Comparison of ENCODE assay signal across 8 cellular contexts in the genomic region with DNA sequence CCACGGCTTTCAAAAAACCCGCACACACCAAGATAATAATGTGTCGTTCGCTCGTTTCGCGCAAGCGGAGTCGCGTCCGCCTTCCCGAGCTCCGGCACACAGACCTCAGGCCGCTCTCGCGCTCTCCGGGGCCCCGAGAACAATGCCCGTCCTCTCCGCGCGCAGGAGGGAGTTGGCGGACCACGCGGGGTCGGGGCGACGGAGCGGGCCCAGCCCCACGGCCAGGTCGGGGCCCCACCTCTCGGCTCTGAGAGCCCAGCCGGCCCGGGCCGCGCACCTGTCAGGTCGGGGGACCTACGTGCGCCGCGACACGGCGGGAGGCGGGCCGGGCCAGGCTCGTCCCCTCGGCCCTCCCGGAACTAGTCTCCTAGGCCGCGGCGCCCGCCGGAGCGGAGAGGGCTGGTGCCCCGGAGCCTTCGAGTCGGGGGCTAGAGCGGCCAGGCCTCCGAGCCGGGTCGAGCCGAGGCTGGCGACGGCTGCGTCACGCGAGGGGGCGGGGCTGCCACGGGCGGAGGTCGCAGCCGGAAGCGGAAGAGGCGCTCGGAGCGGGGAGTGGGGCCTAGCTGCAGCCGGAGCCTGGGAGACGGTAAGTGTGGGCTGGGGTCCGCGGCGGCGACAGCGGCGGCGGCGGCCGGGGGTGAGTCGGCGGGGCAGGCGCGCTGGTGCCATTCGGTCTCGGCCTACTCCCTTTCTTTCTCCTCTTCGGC. TPM values are rescaled to one million over a fixed set of nuclear protein-coding genes. Genes with fewer than 3 reads are reported as not detected.
DNase-seq lines count a peak whose midpoint lies in the region; ATAC-seq and TF ChIP-seq lines count a peak whose summit lies in the region.

A gene (plus strand): TSS at position 524 of the 707 bp plus-strand sequence. CDS start 3,361 bp downstream, outside the sequence.

- H3K27me3 Mint-ChIP-seq in IgD-negative memory B cell, result no peaks in the 10 kb centered on the region

- H3K27ac Mint-ChIP-seq in IgD-negative memory B cell, result peak within 1 kb of the TSS; percentile 98 to 99 (median 99)

- peak within 1 kb of the TSS; percentile 93 to 98 (median 96) for H3K4me3 Mint-ChIP-seq in IgD-negative memory B cell

- H3K9me3 ChIP-seq in mucosa of descending colon, result no peaks in the 10 kb centered on the region

- H3K36me3 ChIP-seq in mucosa of descending colon (ENCODE audit: low read depth), result peaks cover 16% of the 10 kb centered on the region

- DNase-seq in DMS 273 (lab: John Stamatoyannopoulos, UW; ENCODE audit: unreplicated experiment) (peak; percentile 97), OCI-M1 (lab: John Stamatoyannopoulos, UW) (peak; percentile 97), activated T-cell treated with anti-CD3 and anti-CD28 coated beads for 24 hours (ENCODE audit: low read depth) (peak; percentile 94), epithelial cell of esophagus (ENCODE audit: low read depth) (peak; percentile 95), mucosa of descending colon (peak; percentile 96 to 98 (median 98))
- DNase-seq in stimulated activated CD8-positive, alpha-beta memory T cell treated with anti-CD3 and anti-CD28 coated beads, Interleukin-4, amount 100 ng/mL, for 24 hours (ENCODE audit: low read depth), result peak; percentile 97

- H3K4me1 ChIP-seq in mucosa of descending colon (ENCODE audit: low read depth), result peaks cover 15% of the 10 kb centered on the region

- ATAC-seq in GM21528 (IDR thresholded peaks at IDR 0.05; ENCODE audit: low FRiP score, unreplicated experiment), result peak; percentile 63
- peak; percentile 88 for ATAC-seq in mucosa of descending colon

- no peak for TF ChIP-seq CTCF in epithelial cell of esophagus (IDR thresholded peaks at IDR 0.05; ENCODE audit: insufficient read depth, low read depth, low read length, missing control alignments)
- no peak for TF ChIP-seq CTCF in mucosa of descending colon (IDR thresholded peaks at IDR 0.05)

- H3K9me3 Mint-ChIP-seq in IgD-negative memory B cell, result no peaks in the 10 kb centered on the region

- H3K4me3 ChIP-seq in epithelial cell of esophagus (ENCODE audit: low read length) (peak within 1 kb of the TSS; percentile 99), mucosa of descending colon (peak within 1 kb of the TSS; percentile 100)

- intact Hi-C loops in mucosa of descending colon (cut with DNase I, micrococcal nuclease), result no loop called here

- no peaks in the 10 kb centered on the region for H3K36me3 Mint-ChIP-seq in IgD-negative memory B cell

- H3K4me1 Mint-ChIP-seq in IgD-negative memory B cell, result peaks cover 23 to 28% (median 26%) of the 10 kb centered on the region in 3 donors

RNA-seq across cellular contexts. Expression of the gene that starts here (rescaled TPM):
- polyA plus RNA-seq in IgD-negative memory B cell, result 86.2 TPM
- total RNA-seq in mucosa of descending colon, result 100 to 1,000 TPM in 2 of 3 donors, 10 to 100 TPM in 1; 92.7 to 120 (median 110) TPM

Comparison
In these comparisons a context has a peak if more than half of its experiments do, and no peak if none do; other contexts are left out.
1. Peak in every context shown above with its lines: DNase-seq, ATAC-seq and H3K4me3 ChIP-seq.